Comparison of ENCODE assay signal across 21 cellular contexts in the genomic region with DNA sequence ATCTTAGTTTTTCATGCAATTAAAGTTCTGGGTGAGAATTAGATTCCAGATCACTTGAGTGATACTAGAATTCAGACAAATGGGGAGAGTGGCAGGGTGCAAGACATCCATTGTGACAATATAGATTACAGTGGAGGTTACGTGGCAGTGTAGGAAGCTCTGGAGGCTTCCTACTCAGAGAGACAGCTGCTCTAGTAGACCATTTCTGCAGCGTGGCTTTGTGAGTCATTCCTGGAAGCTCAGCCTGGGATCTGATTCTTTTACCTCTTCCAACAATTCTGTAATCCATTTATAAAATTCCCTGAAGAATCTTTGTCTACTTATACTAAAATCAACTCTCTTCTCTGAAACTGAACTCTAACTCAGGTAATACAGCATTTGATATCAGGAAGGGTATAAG.
DNase-seq lines count a peak whose midpoint lies in the region; ATAC-seq, FAIRE-seq and TF ChIP-seq lines count a peak whose summit lies in the region.
"Had no signal": no experiment of that assay in that cellular context is flagged by ENCODE, and none has a peak within 500 bp of the region (broad histone marks: within the 10 kb centered on the region; RNA-seq: fewer than 3 reads in every experiment).

No MANE protein-coding gene starts in this region.

- no peaks in the 10 kb centered on the region for H3K9me3 Mint-ChIP-seq in endodermal cell
- H3K9me3 Mint-ChIP-seq: activated CD4-positive, alpha-beta T cell treated with anti-CD3 and anti-CD28 coated beads, Interleukin-2, amount 10 ng/mL, durations not matched to agents 7 days and 5 days; dendritic cell treated with granulocyte-macrophage colony-stimulating factor and Interleukin-4, amounts not matched to agents 40 ng/mL and 50 ng/mL, for 4 days had no signal

- no peaks in the 10 kb centered on the region for H4K20me1 ChIP-seq in BLaER1

- no peak overlapping the region for H3K27ac ChIP-seq in BLaER1
- H3K27ac ChIP-seq in endodermal cell (ENCODE audit: low read depth, low read length), result no peak overlapping the region
- H3K27ac ChIP-seq in aorta (ENCODE audit: low read depth in 1 of 2, low read length in 2 of 2), result no peak overlapping the region
- H3K27ac ChIP-seq: ascending aorta, hepatocyte, PC-9, stomach had no signal

- H3K36me3 ChIP-seq in BLaER1, result no peaks in the 10 kb centered on the region
- no peaks in the 10 kb centered on the region for H3K36me3 ChIP-seq in endodermal cell (ENCODE audit: control insufficient read depth, insufficient read depth, low read length)
- H3K36me3 ChIP-seq in aorta (ENCODE audit: control insufficient read depth in 1 of 2, insufficient read depth in 2 of 2, low read length in 1 of 2), result no peaks in the 10 kb centered on the region
- H3K36me3 ChIP-seq: ascending aorta, stomach had no signal

- H3K9ac ChIP-seq in BLaER1 (no peak overlapping the region), endodermal cell (ENCODE audit: extremely low read depth, low read length, poor library complexity, severe bottlenecking) (no peak overlapping the region)

- H3K27me3 ChIP-seq in BLaER1 (no peaks in the 10 kb centered on the region), endodermal cell (ENCODE audit: control insufficient read depth, insufficient read depth, low read length, poor library complexity, severe bottlenecking) (no peaks in the 10 kb centered on the region), aorta (ENCODE audit: control insufficient read depth in 1 of 2, insufficient read depth in 2 of 2, low read length in 1 of 2) (no peaks in the 10 kb centered on the region)
- H3K27me3 ChIP-seq: ascending aorta, hepatocyte, stomach had no signal

- no peaks in the 10 kb centered on the region for H3K27me3 Mint-ChIP-seq in endodermal cell (ENCODE audit: insufficient read depth)
- H3K27me3 Mint-ChIP-seq: dendritic cell treated with granulocyte-macrophage colony-stimulating factor and Interleukin-4, amounts not matched to agents 40 ng/mL and 50 ng/mL, for 4 days had no signal

- no peak for ATAC-seq in aorta (ENCODE audit: low FRiP score)
- ATAC-seq: K562, right cardiac atrium had no signal

- H3K4me3 ChIP-seq in BLaER1 (no peak overlapping the region), endodermal cell (ENCODE audit: low read length) (no peak overlapping the region), aorta (ENCODE audit: low read length in 2 of 2) (no peak overlapping the region)
- H3K4me3 ChIP-seq: ascending aorta, hepatocyte, K562, PC-9, stomach had no signal

- 72 to 83% methylated on average over 2 of the region's 2 CpGs for WGBS in endodermal cell (ENCODE audit: insufficient coverage in 1 of 2, insufficient read length in 1 of 2), 2 experiments
- WGBS in aorta, 2 donors, result 48 to 50% methylated on average over 2 of the region's 2 CpGs

- FAIRE-seq in GM19239 (lab: Jason Lieb, UNC), result no peak
- FAIRE-seq: K562, urothelium cell line had no signal

- H3K9me3 ChIP-seq in BLaER1 (no peaks in the 10 kb centered on the region), endodermal cell (ENCODE audit: control insufficient read depth, low read length) (no peaks in the 10 kb centered on the region), aorta (ENCODE audit: control insufficient read depth, low read length) (no peaks in the 10 kb centered on the region)
- H3K9me3 ChIP-seq: ascending aorta, stomach had no signal

- intact Hi-C loops in aorta (cut with DNase I), result no loop called here

- no peaks in the 10 kb centered on the region for H3K36me3 Mint-ChIP-seq in endodermal cell (ENCODE audit: low read depth)

- H3K4me1 ChIP-seq in BLaER1 (peaks cover 12% of the 10 kb centered on the region), endodermal cell (ENCODE audit: control insufficient read depth, insufficient read depth, low read length) (peaks cover 4% of the 10 kb centered on the region), aorta (ENCODE audit: control insufficient read depth in 1 of 2, insufficient read depth in 2 of 2, low read length in 2 of 2) (no peaks in the 10 kb centered on the region)
- H3K4me1 ChIP-seq: ascending aorta, stomach had no signal

- DNase-seq in LHCN-M2 (ENCODE audit: low read depth) (peak; percentile 80), endodermal cell (no peak), myocyte (ENCODE audit: low read depth) (peak; percentile 71), NCI-H2196 treated with DMSO at 0.1 percent for 48 hours (lab: John Stamatoyannopoulos, UW; ENCODE audit: unreplicated experiment) (no peak), GM19239 (ENCODE audit: insufficient read length, low spot score) (no peak), germinal center (ENCODE audit: low spot score) (no peak), aorta (no peak)
- DNase-seq: activated CD4-positive, alpha-beta T cell treated with anti-CD3 and anti-CD28 coated beads, Interleukin-2, amount 10 ng/mL, durations not matched to agents 7 days and 5 days; activated naive CD4-positive, alpha-beta T cell; COR-L47; NCI-H69; PC-9; right cardiac atrium; stimulated activated CD4-positive, alpha-beta T cell treated with anti-CD3 and anti-CD28 coated beads, Interleukin-1b, Interleukin-23, amount 100 ng/mL, for 48 hours; stomach had no signal

- peak overlapping the region; percentile 23 for H3K27ac Mint-ChIP-seq in endodermal cell
- H3K27ac Mint-ChIP-seq: activated CD4-positive, alpha-beta T cell treated with anti-CD3 and anti-CD28 coated beads, Interleukin-2, amount 10 ng/mL, durations not matched to agents 7 days and 5 days; dendritic cell treated with granulocyte-macrophage colony-stimulating factor and Interleukin-4, amounts not matched to agents 40 ng/mL and 50 ng/mL, for 4 days had no signal

- peak overlapping the region; percentile 36 for H3K4me2 ChIP-seq in BLaER1
- H3K4me2 ChIP-seq: hepatocyte, PC-9 had no signal

- H3K4me1 Mint-ChIP-seq in endodermal cell, result peaks cover 13% of the 10 kb centered on the region
- H3K4me1 Mint-ChIP-seq: activated CD4-positive, alpha-beta T cell treated with anti-CD3 and anti-CD28 coated beads, Interleukin-2, amount 10 ng/mL, durations not matched to agents 7 days and 5 days had no signal

- H3K4me3 Mint-ChIP-seq in endodermal cell, result no peak overlapping the region
- H3K4me3 Mint-ChIP-seq: activated CD4-positive, alpha-beta T cell treated with anti-CD3 and anti-CD28 coated beads, Interleukin-2, amount 10 ng/mL, durations not matched to agents 7 days and 5 days; dendritic cell treated with granulocyte-macrophage colony-stimulating factor and Interleukin-4, amounts not matched to agents 40 ng/mL and 50 ng/mL, for 4 days had no signal

- TF ChIP-seq CTCF in endodermal cell (conservative IDR thresholded peaks at IDR 0.05), result no peak

Comparison
In these comparisons a context has a peak if more than half of its experiments do, and no peak if none do; other contexts are left out.
1. DNase-seq: peak in LHCN-M2 (single experiment) and myocyte (single experiment); none in endodermal cell (single experiment), NCI-H2196 treated with DMSO at 0.1 percent for 48 hours (single experiment), GM19239 (single experiment), germinal center (single experiment) and aorta (0 of 2).